Comparison of ENCODE assay signal across 1 cellular context in the genomic region with DNA sequence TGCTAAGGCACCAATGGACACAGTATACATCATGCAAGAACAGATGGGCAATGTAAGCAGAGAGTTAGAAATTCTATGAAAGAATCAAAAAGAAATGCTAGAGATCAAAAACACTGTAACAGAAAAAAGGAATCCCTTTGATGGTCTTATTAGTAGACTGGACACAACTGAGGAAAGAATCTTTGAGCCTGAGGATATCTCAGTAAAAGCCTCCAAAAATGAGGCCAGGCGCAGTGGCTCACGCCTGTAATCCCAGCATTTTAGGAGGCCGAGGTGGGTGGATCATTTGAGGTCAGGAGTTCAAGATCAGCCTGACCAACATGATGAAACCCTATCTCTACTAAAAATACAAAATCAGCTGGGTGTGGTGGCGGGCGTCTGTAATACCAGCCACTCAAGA.
TF ChIP-seq lines count a peak whose summit lies in the region.

No MANE protein-coding gene starts in this region.

TF ChIP-seq in HepG2, 621 proteins besides CTCF, POLR2A, EP300 and RAD21:
- TF ChIP-seq ZNF160 (CRISPR knock-in tag; IDR thresholded peaks at IDR 0.05): peak; percentile 93; the same call in 1 of the 2 replicates
